Comparison of ENCODE assay signal across 8 cellular contexts in genomic region chr16:11354733-11355574, GRCh38. TPM values are rescaled to one million over a fixed set of nuclear protein-coding genes. Genes with fewer than 3 reads are reported as not detected.
DNase-seq lines count a peak whose midpoint lies in the region; ATAC-seq and TF ChIP-seq lines count a peak whose summit lies in the region.

No MANE protein-coding gene starts in this region.

- DNase-seq in cardiac septum (ENCODE audit: low spot score) (peak; percentile 72), Right ventricle myocardium superior (no peak), foreskin fibroblast (peak; percentile 49 to 70), dermis blood vessel endothelial cell (no peak), endodermal cell (no peak)
- peak; percentile 90 for DNase-seq in activated CD4-positive, alpha-beta memory T cell treated with anti-CD3 and anti-CD28 coated beads for 36 hours
- peak; percentile 53 for DNase-seq in stimulated activated CD8-positive, alpha-beta memory T cell treated with anti-CD3 and anti-CD28 coated beads, Interleukin-7, amount 100 ng/mL, for 24 hours (ENCODE audit: low read depth)

- no peak for ATAC-seq in Right ventricle myocardium superior (ENCODE audit: poor library complexity)
- peak; percentile 33 for ATAC-seq in HG03558 (IDR thresholded peaks at IDR 0.05; ENCODE audit: extremely low read depth, unreplicated experiment)

- H3K27me3 Mint-ChIP-seq in activated CD4-positive, alpha-beta memory T cell treated with anti-CD3 and anti-CD28 coated beads for 36 hours = peaks cover 20% of the 10 kb centered on the region
- no peaks in the 10 kb centered on the region for H3K27me3 Mint-ChIP-seq in endodermal cell (ENCODE audit: insufficient read depth)

- CTCF ChIA-PET in activated CD4-positive, alpha-beta memory T cell treated with anti-CD3 and anti-CD28 coated beads for 36 hours (lab: Charles Lee) = interaction anchor here (0.7 to 5.1 kb wide), 16 partner anchors 17 to 397 kb away, joined by 3 to 59 read pairs (median 5); partner anchors contain the start of gene SOCS1

- no peak overlapping the region for H3K27ac ChIP-seq in endodermal cell (ENCODE audit: low read depth, low read length)

- H3K36me3 ChIP-seq in endodermal cell (ENCODE audit: control insufficient read depth, insufficient read depth, low read length) = no peaks in the 10 kb centered on the region

- POLR2A ChIA-PET in activated CD4-positive, alpha-beta memory T cell treated with anti-CD3 and anti-CD28 coated beads for 36 hours (lab: Charles Lee) = interaction anchor here (0.6 to 3.5 kb wide), 15 partner anchors 8 to 391 kb away, joined by 3 to 47 read pairs (median 4); partner anchors contain the start of gene SOCS1

- peaks cover 6% of the 10 kb centered on the region for H3K9me3 Mint-ChIP-seq in activated CD4-positive, alpha-beta memory T cell treated with anti-CD3 and anti-CD28 coated beads for 36 hours
- H3K9me3 Mint-ChIP-seq in endodermal cell = no peaks in the 10 kb centered on the region

- H3K36me3 Mint-ChIP-seq in activated CD4-positive, alpha-beta memory T cell treated with anti-CD3 and anti-CD28 coated beads for 36 hours = peaks cover 42% of the 10 kb centered on the region
- peaks cover 29% of the 10 kb centered on the region for H3K36me3 Mint-ChIP-seq in endodermal cell (ENCODE audit: low read depth)

- peak overlapping the region; percentile 67 for H3K4me3 Mint-ChIP-seq in activated CD4-positive, alpha-beta memory T cell treated with anti-CD3 and anti-CD28 coated beads for 36 hours
- no peak overlapping the region for H3K4me3 Mint-ChIP-seq in endodermal cell

- peaks cover 57% of the 10 kb centered on the region for H3K4me1 Mint-ChIP-seq in activated CD4-positive, alpha-beta memory T cell treated with anti-CD3 and anti-CD28 coated beads for 36 hours (ENCODE audit: low read depth)
- peaks cover 12% of the 10 kb centered on the region for H3K4me1 Mint-ChIP-seq in endodermal cell

- H3K4me1 ChIP-seq in endodermal cell (ENCODE audit: control insufficient read depth, insufficient read depth, low read length) = peaks cover 6% of the 10 kb centered on the region

- H3K9ac ChIP-seq in endodermal cell (ENCODE audit: extremely low read depth, low read length, poor library complexity, severe bottlenecking) = no peak overlapping the region

- H3K9me3 ChIP-seq in endodermal cell (ENCODE audit: control insufficient read depth, low read length) = peaks cover 6% of the 10 kb centered on the region

- no peak overlapping the region for H3K4me3 ChIP-seq in foreskin fibroblast (ENCODE audit: low read depth in 1 of 2, low read length in 2 of 2)
- no peak overlapping the region for H3K4me3 ChIP-seq in endodermal cell (ENCODE audit: low read length)

- intact Hi-C loops in cardiac septum (cut with DNase I) = no loop called here
- intact Hi-C loops in Right ventricle myocardium superior (cut with DNase I) = loop anchor here (5.0 to 10.0 kb wide), 2 partner anchors 98 to 390 kb away; partner anchors contain the start of gene SOCS1
- intact Hi-C loops in activated CD4-positive, alpha-beta memory T cell treated with anti-CD3 and anti-CD28 coated beads for 36 hours (cut with micrococcal nuclease) = loop anchor here (1.0 to 5.0 kb wide), 11 partner anchors 8 to 390 kb away; partner anchors contain the start of gene RMI2

- H3K27me3 ChIP-seq in endodermal cell (ENCODE audit: control insufficient read depth, insufficient read depth, low read length, poor library complexity, severe bottlenecking) = no peaks in the 10 kb centered on the region

- H3K27ac Mint-ChIP-seq in activated CD4-positive, alpha-beta memory T cell treated with anti-CD3 and anti-CD28 coated beads for 36 hours = peak overlapping the region; percentile 98
- no peak overlapping the region for H3K27ac Mint-ChIP-seq in endodermal cell

- TF ChIP-seq CTCF in foreskin fibroblast (IDR thresholded peaks at IDR 0.05; ENCODE audit: low read depth, low read length) (no peak), endodermal cell (conservative IDR thresholded peaks at IDR 0.05) (no peak)

- 90 to 95% methylated on average over 10 to 11 of the region's 11 CpGs for WGBS in endodermal cell (ENCODE audit: insufficient coverage in 1 of 2, insufficient read length in 1 of 2), 2 experiments

RNA-seq across cellular contexts. Expression of gene RMI2, which starts 9.7 kb away (rescaled TPM):
- total RNA-seq in cardiac septum (0.43 TPM), Right ventricle myocardium superior (0.48 TPM), dermis blood vessel endothelial cell (5.1 and 8.1 TPM in 2 replicates), endodermal cell (10 to 100 TPM; 55.2 to 62.3 TPM)
- total RNA-seq in activated CD4-positive, alpha-beta memory T cell treated with anti-CD3 and anti-CD28 coated beads for 36 hours = 10 to 100 TPM; 68.9 to 69.9 TPM
- 48.6 TPM for polyA plus RNA-seq in endodermal cell (2013, experiment 1 of 2)
- 43.6 TPM for polyA plus RNA-seq in endodermal cell (2013, experiment 2 of 2)

Comparison
In these comparisons a context has a peak if more than half of its experiments do, and no peak if none do; other contexts are left out.
1. DNase-seq: peak in cardiac septum (single experiment), activated CD4-positive, alpha-beta memory T cell treated with anti-CD3 and anti-CD28 coated beads for 36 hours (single experiment), foreskin fibroblast (2 of 2) and stimulated activated CD8-positive, alpha-beta memory T cell treated with anti-CD3 and anti-CD28 coated beads, Interleukin-7, amount 100 ng/mL, for 24 hours (single experiment); none in Right ventricle myocardium superior (single experiment), dermis blood vessel endothelial cell (single experiment) and endodermal cell (single experiment).